8 cellular contexts compared by ENCODE assay signal in genomic region chr3:10115326-10116137, GRCh38. TPM values are rescaled to one million over a fixed set of nuclear protein-coding genes. Genes with fewer than 3 reads are reported as not detected.
DNase-seq lines count a peak whose midpoint lies in the region; ATAC-seq and TF ChIP-seq lines count a peak whose summit lies in the region.

Gene BRK1 (plus strand): TSS chr3:10115675. CDS start chr3:10115702, 27 bp downstream.

- ATAC-seq in GM19324 (IDR thresholded peaks at IDR 0.05; ENCODE audit: low FRiP score, unreplicated experiment) (peak; percentile 97), HG03469 (IDR thresholded peaks at IDR 0.05; ENCODE audit: unreplicated experiment) (peak; percentile 90), left colon (peak; percentile 99)

- H3K4me1 Mint-ChIP-seq in activated CD4-positive, alpha-beta T cell treated with anti-CD3 and anti-CD28 coated beads, Interleukin-2, amount 10 ng/mL, durations not matched to agents 24 days and 14 days, result peaks cover 25% of the 10 kb centered on the region

- POLR2A ChIA-PET in BJ (lab: Charles Lee), result interaction anchor here (0.6 kb wide), 1 partner anchor 231 kb away, joined by 4 read pairs; no protein-coding TSS in a partner anchor

- intact Hi-C loops in activated CD4-positive, alpha-beta T cell treated with anti-CD3 and anti-CD28 coated beads, Interleukin-2, amount 10 ng/mL, durations not matched to agents 24 days and 14 days (cut with micrococcal nuclease), result loop anchor here (1.0 to 5.0 kb wide), 6 partner anchors 26 to 323 kb away; partner anchors contain the start of genes ARPC4, CRELD1, SEC13 and TADA3
- intact Hi-C loops in left colon (cut with DNase I, micrococcal nuclease), result no loop called here

- peaks cover 2% of the 10 kb centered on the region for H3K27me3 Mint-ChIP-seq in activated CD4-positive, alpha-beta T cell treated with anti-CD3 and anti-CD28 coated beads, Interleukin-2, amount 10 ng/mL, durations not matched to agents 24 days and 14 days

- TF ChIP-seq CTCF in BJ (IDR thresholded peaks at IDR 0.05; ENCODE audit: insufficient read depth, low read depth, low read length) (no peak), coronary artery (IDR thresholded peaks at IDR 0.05) (no peak)

- peak within 1 kb of the TSS; percentile 66 to 87 for H3K27ac ChIP-seq in coronary artery

- CTCF ChIA-PET in BJ (lab: Yijun Ruan, JAX), result interaction anchor here (1.3 kb wide), 1 partner anchor 397 kb away, joined by 3 read pairs; no protein-coding TSS in a partner anchor

- H3K36me3 ChIP-seq in BJ (ENCODE audit: control insufficient read depth, insufficient read depth, low read length), result no peaks in the 10 kb centered on the region

- peak; percentile 76 for DNase-seq in BJ (ENCODE audit: low read depth)
- DNase-seq in NCI-H526 treated with DMSO at 0.1 percent for 48 hours (lab: John Stamatoyannopoulos, UW), result peak; percentile 89
- DNase-seq in activated CD4-positive, alpha-beta T cell treated with anti-CD3 and anti-CD28 coated beads, Interleukin-2, amount 10 ng/mL, durations not matched to agents 24 days and 14 days, result peak; percentile 97
- peak; percentile 94 for DNase-seq in coronary artery (ENCODE audit: low spot score)
- DNase-seq in left colon, result peak; percentile 96
- DNase-seq in stimulated activated CD4-positive, alpha-beta T cell treated with anti-CD3 and anti-CD28 coated beads, Interleukin-1b, Interleukin-23, amount 100 ng/mL, for 48 hours, result peak; percentile 97

- H3K27me3 ChIP-seq in BJ (ENCODE audit: control insufficient read depth, insufficient read depth, low read length), result no peaks in the 10 kb centered on the region

- peaks cover 23% of the 10 kb centered on the region for H3K36me3 Mint-ChIP-seq in activated CD4-positive, alpha-beta T cell treated with anti-CD3 and anti-CD28 coated beads, Interleukin-2, amount 10 ng/mL, durations not matched to agents 24 days and 14 days (ENCODE audit: low read depth)

- peak within 1 kb of the TSS; percentile 98 for H3K4me3 Mint-ChIP-seq in activated CD4-positive, alpha-beta T cell treated with anti-CD3 and anti-CD28 coated beads, Interleukin-2, amount 10 ng/mL, durations not matched to agents 24 days and 14 days

- H3K4me3 ChIP-seq in BJ (ENCODE audit: low read depth, low read length), result peak within 1 kb of the TSS; percentile 86
- peak within 1 kb of the TSS; percentile 79 for H3K4me3 ChIP-seq in coronary artery

- H3K9me3 Mint-ChIP-seq in activated CD4-positive, alpha-beta T cell treated with anti-CD3 and anti-CD28 coated beads, Interleukin-2, amount 10 ng/mL, durations not matched to agents 24 days and 14 days, result no peaks in the 10 kb centered on the region

- peak within 1 kb of the TSS; percentile 93 for H3K27ac Mint-ChIP-seq in activated CD4-positive, alpha-beta T cell treated with anti-CD3 and anti-CD28 coated beads, Interleukin-2, amount 10 ng/mL, durations not matched to agents 24 days and 14 days

RNA-seq across cellular contexts. Expression of gene BRK1, which starts in this region (rescaled TPM):
- polyA plus RNA-seq in BJ (2011; rRNA removed), result 112 and 184 TPM in 2 replicates
- 40.5 and 47.6 TPM in 2 replicates for polyA minus RNA-seq in BJ (2011; rRNA and poly(A)+ RNA removed)
- 98.8 and 99.6 TPM in 2 replicates for total RNA-seq in activated CD4-positive, alpha-beta T cell treated with anti-CD3 and anti-CD28 coated beads, Interleukin-2, amount 10 ng/mL, durations not matched to agents 24 days and 14 days
- 10 to 100 TPM; 79.7 to 84.8 TPM for total RNA-seq in left colon

Comparison
In these comparisons a context has a peak if more than half of its experiments do, and no peak if none do; other contexts are left out.
1. Peak in every context shown above with its lines: DNase-seq, ATAC-seq, H3K4me3 ChIP-seq and H3K27ac ChIP-seq.